Comparison of ENCODE assay signal across 1 cellular context in the genomic region with DNA sequence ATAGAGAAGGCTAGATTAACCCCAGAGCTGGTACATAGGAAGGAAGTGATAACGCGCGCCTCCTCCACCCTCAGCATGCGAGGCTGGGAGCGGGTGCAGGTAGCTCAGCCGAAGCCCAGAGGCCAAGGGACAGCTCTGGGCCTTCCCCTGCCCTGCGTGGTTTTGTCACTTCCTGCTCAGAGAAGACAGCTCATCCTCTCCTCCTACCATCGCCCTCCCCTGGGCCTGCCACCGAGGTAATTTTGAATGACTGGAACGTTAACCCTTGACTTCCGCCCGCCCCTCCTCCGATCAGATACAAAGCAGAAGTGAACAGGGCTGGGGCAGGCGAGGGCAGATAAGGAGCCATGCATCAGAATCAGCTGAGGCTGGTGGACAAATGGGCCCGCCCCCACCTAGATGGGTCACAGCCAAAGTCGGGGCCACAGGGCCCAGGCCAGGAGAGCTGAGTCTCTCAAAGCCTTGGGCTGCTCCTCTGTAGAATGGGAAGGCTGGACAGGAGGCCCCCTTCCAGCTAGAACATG.
TF ChIP-seq lines count a peak whose summit lies in the region.

No MANE protein-coding gene starts in this region.

TF ChIP-seq in K562, 482 proteins besides CTCF, POLR2A, EP300 and RAD21 (continued from another document and continues in another):
- TF ChIP-seq FOXP1 (CRISPR knock-in tag; IDR thresholded peaks at IDR 0.05) (0 out of 2 replicates have a peak, but pooled peaks have one; percentile 6), STAT5B (CRISPR knock-in tag; IDR thresholded peaks at IDR 0.05) (no peak), BRF1 (IDR thresholded peaks at IDR 0.05; ENCODE audit: borderline replicate concordance, extremely low read depth, insufficient read length) (no peak), ZNF76 (CRISPR knock-in tag; IDR thresholded peaks at IDR 0.05; ENCODE audit: borderline replicate concordance) (no peak), TEAD4 (IDR thresholded peaks at IDR 0.05; ENCODE audit: low read length) (peak; percentile 87), TEAD4 (CRISPR knock-in tag; IDR thresholded peaks at IDR 0.05; ENCODE audit: borderline replicate concordance) (no peak), ZNF785 (CRISPR knock-in tag; IDR thresholded peaks at IDR 0.05) (no peak), NR2C1 (IDR thresholded peaks at IDR 0.05) (peak; percentile 64; the same call in 1 of the 2 replicates), NR2C1 (tag; IDR thresholded peaks at IDR 0.05) (peak; percentile 76), TCFL5 (CRISPR knock-in tag; conservative IDR thresholded peaks at IDR 0.05) (no peak), ZNF124 (CRISPR knock-in tag; IDR thresholded peaks at IDR 0.05) (no peak), ZBTB1 (CRISPR knock-in tag; IDR thresholded peaks at IDR 0.05; ENCODE audit: borderline replicate concordance, low read depth) (no peak), TEAD1 (CRISPR knock-in tag; IDR thresholded peaks at IDR 0.05) (no peak), FOXJ2 (tag; IDR thresholded peaks at IDR 0.05) (no peak), ZNF3 (CRISPR knock-in tag; IDR thresholded peaks at IDR 0.05) (no peak), RFX1 (IDR thresholded peaks at IDR 0.05) (no peak), HDAC6 (IDR thresholded peaks at IDR 0.05; ENCODE audit: low read depth, low read length) (no peak), NR4A1 (CRISPR knock-in tag; IDR thresholded peaks at IDR 0.05) (no peak), NR4A1 (tag; IDR thresholded peaks at IDR 0.05) (no peak), LEF1 (IDR thresholded peaks at IDR 0.05) (peak; percentile 77), FOSL1 (tag; conservative IDR thresholded peaks at IDR 0.05) (peak; percentile 84), MYC (IDR thresholded peaks at IDR 0.05; ENCODE audit: low read depth, low read length) (peak; percentile 83), MYC (CRISPR knock-in tag; IDR thresholded peaks at IDR 0.05; ENCODE audit: borderline replicate concordance, low read depth) (no peak), NR3C1 (CRISPR knock-in tag; IDR thresholded peaks at IDR 0.05) (no peak), NONO (IDR thresholded peaks at IDR 0.05; ENCODE audit: low read depth in 2 of 2, low read length in 1 of 2) (no peak), TAF1 (IDR thresholded peaks at IDR 0.05; ENCODE audit: control insufficient read depth, extremely low read depth, insufficient read depth, low read length, severe bottlenecking) (peak; percentile 46), DACH1 (IDR thresholded peaks at IDR 0.05; ENCODE audit: partially characterized antibody) (peak; percentile 95), MEIS2 (IDR thresholded peaks at IDR 0.05; ENCODE audit: partially characterized antibody) (peak; percentile 89), BCOR (IDR thresholded peaks at IDR 0.05) (peak; percentile 52; the same call in 1 of the 2 replicates), ZNF12 (CRISPR knock-in tag; IDR thresholded peaks at IDR 0.05) (no peak), ZNF24 (IDR thresholded peaks at IDR 0.05) (no peak), STAT5A (IDR thresholded peaks at IDR 0.05; ENCODE audit: borderline replicate concordance, low read length) (peak; percentile 62; the same call in 1 of the 2 replicates), ARNT (IDR thresholded peaks at IDR 0.05) (peak; percentile 63 to 74; a peak in 2 of 4 replicates), MAFF (IDR thresholded peaks at IDR 0.05; ENCODE audit: low read length) (no peak), ZNF175 (CRISPR knock-in tag; IDR thresholded peaks at IDR 0.05; ENCODE audit: low read depth) (peak; percentile 36; the same call in 1 of the 2 replicates), KAT8 (IDR thresholded peaks at IDR 0.05; ENCODE audit: low read depth) (no peak)
- TF ChIP-seq, protein P1, sequence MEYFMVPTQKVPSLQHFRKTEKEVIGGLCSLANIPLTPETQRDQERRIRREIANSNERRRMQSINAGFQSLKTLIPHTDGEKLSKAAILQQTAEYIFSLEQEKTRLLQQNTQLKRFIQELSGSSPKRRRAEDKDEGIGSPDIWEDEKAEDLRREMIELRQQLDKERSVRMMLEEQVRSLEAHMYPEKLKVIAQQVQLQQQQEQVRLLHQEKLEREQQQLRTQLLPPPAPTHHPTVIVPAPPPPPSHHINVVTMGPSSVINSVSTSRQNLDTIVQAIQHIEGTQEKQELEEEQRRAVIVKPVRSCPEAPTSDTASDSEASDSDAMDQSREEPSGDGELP (CRISPR knock-in tag; IDR thresholded peaks at IDR 0.05; ENCODE audit: borderline replicate concordance) = peak; percentile 100
- TF ChIP-seq, protein P2, sequence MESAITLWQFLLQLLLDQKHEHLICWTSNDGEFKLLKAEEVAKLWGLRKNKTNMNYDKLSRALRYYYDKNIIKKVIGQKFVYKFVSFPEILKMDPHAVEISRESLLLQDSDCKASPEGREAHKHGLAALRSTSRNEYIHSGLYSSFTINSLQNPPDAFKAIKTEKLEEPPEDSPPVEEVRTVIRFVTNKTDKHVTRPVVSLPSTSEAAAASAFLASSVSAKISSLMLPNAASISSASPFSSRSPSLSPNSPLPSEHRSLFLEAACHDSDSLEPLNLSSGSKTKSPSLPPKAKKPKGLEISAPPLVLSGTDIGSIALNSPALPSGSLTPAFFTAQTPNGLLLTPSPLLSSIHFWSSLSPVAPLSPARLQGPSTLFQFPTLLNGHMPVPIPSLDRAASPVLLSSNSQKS (CRISPR knock-in tag; IDR thresholded peaks at IDR 0.05) = no peak
- TF ChIP-seq, protein P3, sequence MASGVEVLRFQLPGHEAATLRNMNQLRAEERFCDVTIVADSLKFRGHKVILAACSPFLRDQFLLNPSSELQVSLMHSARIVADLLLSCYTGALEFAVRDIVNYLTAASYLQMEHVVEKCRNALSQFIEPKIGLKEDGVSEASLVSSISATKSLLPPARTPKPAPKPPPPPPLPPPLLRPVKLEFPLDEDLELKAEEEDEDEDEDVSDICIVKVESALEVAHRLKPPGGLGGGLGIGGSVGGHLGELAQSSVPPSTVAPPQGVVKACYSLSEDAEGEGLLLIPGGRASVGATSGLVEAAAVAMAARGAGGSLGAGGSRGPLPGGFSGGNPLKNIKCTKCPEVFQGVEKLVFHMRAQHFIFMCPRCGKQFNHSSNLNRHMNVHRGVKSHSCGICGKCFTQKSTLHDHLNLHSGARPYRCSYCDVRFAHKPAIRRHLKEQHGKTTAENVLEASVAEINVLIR (CRISPR knock-in tag; IDR thresholded peaks at IDR 0.05) = peak; percentile 44; the same call in 1 of the 2 replicates
- TF ChIP-seq, protein P4, sequence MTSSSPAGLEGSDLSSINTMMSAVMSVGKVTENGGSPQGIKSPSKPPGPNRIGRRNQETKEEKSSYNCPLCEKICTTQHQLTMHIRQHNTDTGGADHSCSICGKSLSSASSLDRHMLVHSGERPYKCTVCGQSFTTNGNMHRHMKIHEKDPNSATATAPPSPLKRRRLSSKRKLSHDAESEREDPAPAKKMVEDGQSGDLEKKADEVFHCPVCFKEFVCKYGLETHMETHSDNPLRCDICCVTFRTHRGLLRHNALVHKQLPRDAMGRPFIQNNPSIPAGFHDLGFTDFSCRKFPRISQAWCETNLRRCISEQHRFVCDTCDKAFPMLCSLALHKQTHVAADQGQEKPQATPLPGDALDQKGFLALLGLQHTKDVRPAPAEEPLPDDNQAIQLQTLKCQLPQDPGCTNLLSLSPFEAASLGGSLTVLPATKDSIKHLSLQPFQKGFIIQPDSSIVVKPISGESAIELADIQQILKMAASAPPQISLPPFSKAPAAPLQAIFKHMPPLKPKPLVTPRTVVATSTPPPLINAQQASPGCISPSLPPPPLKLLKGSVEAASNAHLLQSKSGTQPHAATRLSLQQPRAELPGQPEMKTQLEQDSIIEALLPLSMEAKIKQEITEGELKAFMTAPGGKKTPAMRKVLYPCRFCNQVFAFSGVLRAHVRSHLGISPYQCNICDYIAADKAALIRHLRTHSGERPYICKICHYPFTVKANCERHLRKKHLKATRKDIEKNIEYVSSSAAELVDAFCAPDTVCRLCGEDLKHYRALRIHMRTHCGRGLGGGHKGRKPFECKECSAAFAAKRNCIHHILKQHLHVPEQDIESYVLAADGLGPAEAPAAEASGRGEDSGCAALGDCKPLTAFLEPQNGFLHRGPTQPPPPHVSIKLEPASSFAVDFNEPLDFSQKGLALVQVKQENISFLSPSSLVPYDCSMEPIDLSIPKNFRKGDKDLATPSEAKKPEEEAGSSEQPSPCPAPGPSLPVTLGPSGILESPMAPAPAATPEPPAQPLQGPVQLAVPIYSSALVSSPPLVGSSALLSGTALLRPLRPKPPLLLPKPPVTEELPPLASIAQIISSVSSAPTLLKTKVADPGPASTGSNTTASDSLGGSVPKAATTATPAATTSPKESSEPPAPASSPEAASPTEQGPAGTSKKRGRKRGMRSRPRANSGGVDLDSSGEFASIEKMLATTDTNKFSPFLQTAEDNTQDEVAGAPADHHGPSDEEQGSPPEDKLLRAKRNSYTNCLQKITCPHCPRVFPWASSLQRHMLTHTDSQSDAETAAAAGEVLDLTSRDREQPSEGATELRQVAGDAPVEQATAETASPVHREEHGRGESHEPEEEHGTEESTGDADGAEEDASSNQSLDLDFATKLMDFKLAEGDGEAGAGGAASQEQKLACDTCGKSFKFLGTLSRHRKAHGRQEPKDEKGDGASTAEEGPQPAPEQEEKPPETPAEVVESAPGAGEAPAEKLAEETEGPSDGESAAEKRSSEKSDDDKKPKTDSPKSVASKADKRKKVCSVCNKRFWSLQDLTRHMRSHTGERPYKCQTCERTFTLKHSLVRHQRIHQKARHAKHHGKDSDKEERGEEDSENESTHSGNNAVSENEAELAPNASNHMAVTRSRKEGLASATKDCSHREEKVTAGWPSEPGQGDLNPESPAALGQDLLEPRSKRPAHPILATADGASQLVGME (CRISPR knock-in tag; IDR thresholded peaks at IDR 0.05) = 0 out of 2 replicates have a peak, but pooled peaks have one; percentile 51
- TF ChIP-seq, protein P5, sequence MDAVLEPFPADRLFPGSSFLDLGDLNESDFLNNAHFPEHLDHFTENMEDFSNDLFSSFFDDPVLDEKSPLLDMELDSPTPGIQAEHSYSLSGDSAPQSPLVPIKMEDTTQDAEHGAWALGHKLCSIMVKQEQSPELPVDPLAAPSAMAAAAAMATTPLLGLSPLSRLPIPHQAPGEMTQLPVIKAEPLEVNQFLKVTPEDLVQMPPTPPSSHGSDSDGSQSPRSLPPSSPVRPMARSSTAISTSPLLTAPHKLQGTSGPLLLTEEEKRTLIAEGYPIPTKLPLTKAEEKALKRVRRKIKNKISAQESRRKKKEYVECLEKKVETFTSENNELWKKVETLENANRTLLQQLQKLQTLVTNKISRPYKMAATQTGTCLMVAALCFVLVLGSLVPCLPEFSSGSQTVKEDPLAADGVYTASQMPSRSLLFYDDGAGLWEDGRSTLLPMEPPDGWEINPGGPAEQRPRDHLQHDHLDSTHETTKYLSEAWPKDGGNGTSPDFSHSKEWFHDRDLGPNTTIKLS (IDR thresholded peaks at IDR 0.05; ENCODE audit: borderline replicate concordance, low read depth) = peak; percentile 58
- TF ChIP-seq, protein P6, sequence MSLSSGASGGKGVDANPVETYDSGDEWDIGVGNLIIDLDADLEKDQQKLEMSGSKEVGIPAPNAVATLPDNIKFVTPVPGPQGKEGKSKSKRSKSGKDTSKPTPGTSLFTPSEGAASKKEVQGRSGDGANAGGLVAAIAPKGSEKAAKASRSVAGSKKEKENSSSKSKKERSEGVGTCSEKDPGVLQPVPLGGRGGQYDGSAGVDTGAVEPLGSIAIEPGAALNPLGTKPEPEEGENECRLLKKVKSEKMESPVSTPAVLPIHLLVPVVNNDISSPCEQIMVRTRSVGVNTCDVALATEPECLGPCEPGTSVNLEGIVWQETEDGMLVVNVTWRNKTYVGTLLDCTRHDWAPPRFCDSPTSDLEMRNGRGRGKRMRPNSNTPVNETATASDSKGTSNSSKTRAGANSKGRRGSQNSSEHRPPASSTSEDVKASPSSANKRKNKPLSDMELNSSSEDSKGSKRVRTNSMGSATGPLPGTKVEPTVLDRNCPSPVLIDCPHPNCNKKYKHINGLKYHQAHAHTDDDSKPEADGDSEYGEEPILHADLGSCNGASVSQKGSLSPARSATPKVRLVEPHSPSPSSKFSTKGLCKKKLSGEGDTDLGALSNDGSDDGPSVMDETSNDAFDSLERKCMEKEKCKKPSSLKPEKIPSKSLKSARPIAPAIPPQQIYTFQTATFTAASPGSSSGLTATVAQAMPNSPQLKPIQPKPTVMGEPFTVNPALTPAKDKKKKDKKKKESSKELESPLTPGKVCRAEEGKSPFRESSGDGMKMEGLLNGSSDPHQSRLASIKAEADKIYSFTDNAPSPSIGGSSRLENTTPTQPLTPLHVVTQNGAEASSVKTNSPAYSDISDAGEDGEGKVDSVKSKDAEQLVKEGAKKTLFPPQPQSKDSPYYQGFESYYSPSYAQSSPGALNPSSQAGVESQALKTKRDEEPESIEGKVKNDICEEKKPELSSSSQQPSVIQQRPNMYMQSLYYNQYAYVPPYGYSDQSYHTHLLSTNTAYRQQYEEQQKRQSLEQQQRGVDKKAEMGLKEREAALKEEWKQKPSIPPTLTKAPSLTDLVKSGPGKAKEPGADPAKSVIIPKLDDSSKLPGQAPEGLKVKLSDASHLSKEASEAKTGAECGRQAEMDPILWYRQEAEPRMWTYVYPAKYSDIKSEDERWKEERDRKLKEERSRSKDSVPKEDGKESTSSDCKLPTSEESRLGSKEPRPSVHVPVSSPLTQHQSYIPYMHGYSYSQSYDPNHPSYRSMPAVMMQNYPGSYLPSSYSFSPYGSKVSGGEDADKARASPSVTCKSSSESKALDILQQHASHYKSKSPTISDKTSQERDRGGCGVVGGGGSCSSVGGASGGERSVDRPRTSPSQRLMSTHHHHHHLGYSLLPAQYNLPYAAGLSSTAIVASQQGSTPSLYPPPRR (CRISPR knock-in tag; IDR thresholded peaks at IDR 0.05; ENCODE audit: borderline replicate concordance) = no peak
- TF ChIP-seq, protein P7, sequence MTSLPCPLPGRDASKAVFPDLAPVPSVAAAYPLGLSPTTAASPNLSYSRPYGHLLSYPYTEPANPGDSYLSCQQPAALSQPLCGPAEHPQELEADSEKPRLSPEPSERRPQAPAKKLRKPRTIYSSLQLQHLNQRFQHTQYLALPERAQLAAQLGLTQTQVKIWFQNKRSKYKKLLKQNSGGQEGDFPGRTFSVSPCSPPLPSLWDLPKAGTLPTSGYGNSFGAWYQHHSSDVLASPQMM (CRISPR knock-in tag; IDR thresholded peaks at IDR 0.05) = no peak
- TF ChIP-seq, protein P8, sequence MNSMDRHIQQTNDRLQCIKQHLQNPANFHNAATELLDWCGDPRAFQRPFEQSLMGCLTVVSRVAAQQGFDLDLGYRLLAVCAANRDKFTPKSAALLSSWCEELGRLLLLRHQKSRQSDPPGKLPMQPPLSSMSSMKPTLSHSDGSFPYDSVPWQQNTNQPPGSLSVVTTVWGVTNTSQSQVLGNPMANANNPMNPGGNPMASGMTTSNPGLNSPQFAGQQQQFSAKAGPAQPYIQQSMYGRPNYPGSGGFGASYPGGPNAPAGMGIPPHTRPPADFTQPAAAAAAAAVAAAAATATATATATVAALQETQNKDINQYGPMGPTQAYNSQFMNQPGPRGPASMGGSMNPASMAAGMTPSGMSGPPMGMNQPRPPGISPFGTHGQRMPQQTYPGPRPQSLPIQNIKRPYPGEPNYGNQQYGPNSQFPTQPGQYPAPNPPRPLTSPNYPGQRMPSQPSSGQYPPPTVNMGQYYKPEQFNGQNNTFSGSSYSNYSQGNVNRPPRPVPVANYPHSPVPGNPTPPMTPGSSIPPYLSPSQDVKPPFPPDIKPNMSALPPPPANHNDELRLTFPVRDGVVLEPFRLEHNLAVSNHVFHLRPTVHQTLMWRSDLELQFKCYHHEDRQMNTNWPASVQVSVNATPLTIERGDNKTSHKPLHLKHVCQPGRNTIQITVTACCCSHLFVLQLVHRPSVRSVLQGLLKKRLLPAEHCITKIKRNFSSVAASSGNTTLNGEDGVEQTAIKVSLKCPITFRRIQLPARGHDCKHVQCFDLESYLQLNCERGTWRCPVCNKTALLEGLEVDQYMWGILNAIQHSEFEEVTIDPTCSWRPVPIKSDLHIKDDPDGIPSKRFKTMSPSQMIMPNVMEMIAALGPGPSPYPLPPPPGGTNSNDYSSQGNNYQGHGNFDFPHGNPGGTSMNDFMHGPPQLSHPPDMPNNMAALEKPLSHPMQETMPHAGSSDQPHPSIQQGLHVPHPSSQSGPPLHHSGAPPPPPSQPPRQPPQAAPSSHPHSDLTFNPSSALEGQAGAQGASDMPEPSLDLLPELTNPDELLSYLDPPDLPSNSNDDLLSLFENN (IDR thresholded peaks at IDR 0.05; ENCODE audit: low read depth in 2 of 2, low read length in 2 of 2) = peak in 1 of 2 experiments; percentile 88; a peak in 2 of 4 replicates
